In genomic region chr15:51030649-51031316, GRCh38 we compare ENCODE assay signal across 2 cellular contexts.
TF ChIP-seq lines count a peak whose summit lies in the region.

No MANE protein-coding gene starts in this region.

TF ChIP-seq in IMR-90, 13 proteins besides CTCF, POLR2A, EP300 and RAD21 (continued from another document):
- TF ChIP-seq USF2 (IDR thresholded peaks at IDR 0.05; ENCODE audit: low read depth, low read length) (peak; percentile 43), CHD1 (IDR thresholded peaks at IDR 0.05; ENCODE audit: low read depth, low read length) (no peak), SMC3 (IDR thresholded peaks at IDR 0.05; ENCODE audit: low read depth, low read length) (0 out of 2 replicates have a peak, but pooled peaks have one; percentile 15), FOS (IDR thresholded peaks at IDR 0.05; ENCODE audit: low read depth, low read length) (peak; percentile 71), MXI1 (IDR thresholded peaks at IDR 0.05; ENCODE audit: borderline replicate concordance, low read depth, low read length) (no peak), BHLHE40 (IDR thresholded peaks at IDR 0.05; ENCODE audit: low read depth, low read length) (peak; percentile 49; the same call in 1 of the 2 replicates), CEBPB (IDR thresholded peaks at IDR 0.05; ENCODE audit: low read depth, low read length) (0 out of 2 replicates have a peak, but pooled peaks have one; percentile 6)

TF ChIP-seq in liver, 16 proteins besides CTCF, POLR2A, EP300 and RAD21 (continued from another document):
- TF ChIP-seq MAX (IDR thresholded peaks at IDR 0.05) (no peak), HNF4A (conservative IDR thresholded peaks at IDR 0.05) (no peak), REST (IDR thresholded peaks at IDR 0.05) (no peak), RXRA (IDR thresholded peaks at IDR 0.05) (no peak), EGR1 (IDR thresholded peaks at IDR 0.05; ENCODE audit: low read depth in 2 of 2) (no peak)
